Comparison of ENCODE assay signal across 15 cellular contexts in genomic region chrX:11600578-11600977, GRCh38.
A peak's percentile ranks its signal among the peaks of the same experiment; 100 is the strongest.
DNase-seq lines count a peak whose midpoint lies in the region; ATAC-seq, FAIRE-seq and TF ChIP-seq lines count a peak whose summit lies in the region.
"Had no signal": no experiment of that assay in that cellular context is flagged by ENCODE, and none has a peak within 500 bp of the region (broad histone marks: within the 10 kb centered on the region; RNA-seq: fewer than 3 reads in every experiment).

No MANE protein-coding gene starts in this region.

- H3K36me3 ChIP-seq in K562 (ENCODE audit: control insufficient read depth, insufficient read depth, low read length) = no peaks in the 10 kb centered on the region
- no peaks in the 10 kb centered on the region for H3K36me3 ChIP-seq in H7 (replicated peaks; ENCODE audit: control insufficient read depth, insufficient read depth, low read length)
- H3K36me3 ChIP-seq: BLaER1 had no signal

- FAIRE-seq in GM19239 (lab: Jason Lieb, UNC) = peak; percentile 44
- FAIRE-seq in K562 (lab: Jason Lieb, UNC) = no peak
- FAIRE-seq: GM12878, H54 had no signal

- H3K9me3 ChIP-seq in K562 (replicated peaks; ENCODE audit: control insufficient read depth, insufficient read depth, low read depth, low read length) = no peaks in the 10 kb centered on the region
- H3K9me3 ChIP-seq: BLaER1 had no signal

- H3K27me3 ChIP-seq in K562 (ENCODE audit: control insufficient read depth in 2 of 2, insufficient read depth in 2 of 2, low read length in 2 of 2) (no peaks in the 10 kb centered on the region), H7 (ENCODE audit: control insufficient read depth, insufficient read depth, low read length) (no peaks in the 10 kb centered on the region; the same call in 1 of the 2 replicates)

- H2AFZ ChIP-seq in K562 (ENCODE audit: low read depth, low read length) = no peak overlapping the region

- peak; percentile 9; the same call in 1 of the 2 replicates for TF ChIP-seq CTCF in C4-2B (conservative IDR thresholded peaks at IDR 0.05)
- peak in 1 of 3 experiments; percentile 19; a peak in 1 of 6 replicates for TF ChIP-seq CTCF in K562 (IDR thresholded peaks at IDR 0.05 in 2 of 3, conservative IDR thresholded peaks at IDR 0.05 in 1 of 3; ENCODE audit: insufficient read depth in 2 of 3, low read depth in 1 of 3, low read length in 3 of 3)

- in situ Hi-C loops in K562 (cut with MboI) = no loop called here

- no peak for TF ChIP-seq EP300 in K562 (IDR thresholded peaks at IDR 0.05; ENCODE audit: low read length)

- ATAC-seq in K562 (peak; percentile 60), GM21619 (IDR thresholded peaks at IDR 0.05; ENCODE audit: unreplicated experiment) (no peak)
- ATAC-seq: GM12878 had no signal

- POLR2A ChIA-PET in K562 (lab: Yijun Ruan, JAX) = no interaction called here

- TF ChIP-seq RAD21 in K562 (CRISPR knock-in tag; conservative IDR thresholded peaks at IDR 0.05 in 1 of 2, IDR thresholded peaks at IDR 0.05 in 1 of 2) = no peak

- no peak for TF ChIP-seq POLR2A in K562 (conservative IDR thresholded peaks at IDR 0.05)

- BruUV-seq in K562 (replicated peaks; lab: Mats Ljungman, UMichigan) = no TSS peak

- H3K9me1 ChIP-seq in K562 (ENCODE audit: control insufficient read depth, insufficient read depth, low read length) = no peaks in the 10 kb centered on the region

- H3K4me1 ChIP-seq in K562 (replicated peaks in 1 of 2; ENCODE audit: control insufficient read depth in 2 of 2, insufficient read depth in 2 of 2, low read length in 2 of 2) = no peaks in the 10 kb centered on the region
- H3K4me1 ChIP-seq: BLaER1 had no signal

- no peaks in the 10 kb centered on the region for H4K20me1 ChIP-seq in K562 (replicated peaks; ENCODE audit: control insufficient read depth, insufficient read depth, low read length)
- H4K20me1 ChIP-seq: BLaER1 had no signal

- H3K4me2 ChIP-seq in K562 (ENCODE audit: insufficient read depth, low read length) = no peak overlapping the region
- H3K4me2 ChIP-seq: BLaER1, KMS-11 had no signal

- 4% methylated on average over 3 of the region's 3 CpGs for WGBS in K562 (ENCODE audit: insufficient coverage, low coverage, missing lambda C conversion rate)

- intact Hi-C loops in K562 (cut with micrococcal nuclease) = no loop called here

- H3K27ac ChIP-seq in C4-2B (no peak overlapping the region), K562 (ENCODE audit: extremely low read depth, low read depth, low read length) (no peak overlapping the region)
- H3K27ac ChIP-seq: 22Rv1, BLaER1, KMS-11 had no signal

- no peaks in the 10 kb centered on the region for H3K79me2 ChIP-seq in K562 (ENCODE audit: control insufficient read depth, insufficient read depth, low read length)

- CTCF ChIA-PET in K562 (lab: Yijun Ruan, JAX; ENCODE audit: low intra/inter-chr PET ratio) = no interaction called here

- H3K4me3 ChIP-seq in K562 = no peak overlapping the region
- H3K4me3 ChIP-seq in H7 (ENCODE audit: insufficient read depth, low read depth, low read length) = no peak overlapping the region
- H3K4me3 ChIP-seq: BLaER1, GM12878 had no signal

- no peak overlapping the region for H3K9ac ChIP-seq in K562 (ENCODE audit: insufficient read depth in 1 of 2, low read depth in 2 of 2, low read length in 2 of 2)
- H3K9ac ChIP-seq: BLaER1, KMS-11 had no signal

- DNase-seq in GM19239 (ENCODE audit: insufficient read length, low spot score) = no peak
- DNase-seq in K562 (ENCODE audit: extremely low read depth in 1 of 4, low spot score in 3 of 4) = no peak
- DNase-seq in iPS-NIHi7 (ENCODE audit: extremely low spot score) = peak; percentile 24
- no peak for DNase-seq in H7
- DNase-seq in putamen (ENCODE audit: low spot score) = no peak
- DNase-seq: AML-193; CD4-positive, CD25-positive, alpha-beta regulatory T cell; DMS53 had no signal

TF ChIP-seq in K562, 482 proteins besides CTCF, POLR2A, EP300 and RAD21:
- TF ChIP-seq MYC (IDR thresholded peaks at IDR 0.05; ENCODE audit: low read depth, low read length) (no peak), MYC (CRISPR knock-in tag; IDR thresholded peaks at IDR 0.05; ENCODE audit: borderline replicate concordance, low read depth) (no peak), ZNF274 (IDR thresholded peaks at IDR 0.05; ENCODE audit: borderline replicate concordance, low read depth, low read length) (no peak), GABPB1 (CRISPR knock-in tag; IDR thresholded peaks at IDR 0.05) (no peak), NFIX (CRISPR knock-in tag; IDR thresholded peaks at IDR 0.05; ENCODE audit: low read depth) (no peak), HDAC8 (tag; IDR thresholded peaks at IDR 0.05) (no peak)
TF ChIP-seq in K562: peak in this region for 0.
